ENCODE assay signal across 25 cellular contexts in the genomic region with DNA sequence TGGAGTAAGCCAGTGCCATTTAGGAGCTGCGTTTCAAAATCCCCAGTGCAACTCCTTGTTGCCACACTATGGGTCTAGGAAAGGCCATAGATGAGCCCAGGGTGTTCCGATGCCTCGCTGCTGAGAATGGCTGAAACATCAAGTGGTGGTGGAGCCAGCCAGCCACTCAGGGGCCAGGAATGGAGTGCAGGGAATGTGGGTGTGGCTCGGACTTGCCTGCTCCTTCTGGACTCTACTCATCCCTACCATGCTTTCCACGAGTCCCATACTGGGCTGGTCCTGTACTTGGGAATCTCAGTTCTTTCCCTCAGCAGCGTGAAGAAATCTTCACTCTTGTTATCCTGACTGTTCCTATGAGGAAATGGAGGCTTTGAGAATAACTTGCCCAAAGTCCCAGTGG.
"Had no signal": no experiment of that assay in that cellular context is flagged by ENCODE, and none has a peak within 500 bp of the region (broad histone marks: within the 10 kb centered on the region; RNA-seq: fewer than 3 reads in every experiment).

No MANE protein-coding gene starts in this region.

- H3K9me3 ChIP-seq: heart left ventricle, mucosa of descending colon, pancreas, suprapubic skin, thyroid gland, upper lobe of left lung, uterus had no signal

- FAIRE-seq: endothelial cell of umbilical vein had no signal

- DNase-seq: effector CD4-positive, alpha-beta T cell; endodermal cell; erythroblast; foreskin melanocyte; heart left ventricle; hippocampal formation; mammary epithelial cell; mucosa of descending colon; naive thymus-derived CD8-positive, alpha-beta T cell; nucleus accumbens; pancreas; right cardiac atrium; stimulated activated CD4-positive, alpha-beta T cell treated with anti-CD3 and anti-CD28 coated beads, Interleukin-2, amount 100 ng/mL, for 48 hours; stimulated activated CD8-positive, alpha-beta memory T cell treated with anti-CD3 and anti-CD28 coated beads, Interleukin-4, amount 100 ng/mL, for 48 hours; stimulated activated naive CD8-positive, alpha-beta T cell treated with anti-CD3 and anti-CD28 coated beads, Interleukin-15, Interleukin-2, amounts not matched to agents 100 U/mL and 50 U/mL, for 24 hours; thyroid gland; upper lobe of left lung; uterus had no signal

- H3K4me1 Mint-ChIP-seq: naive thymus-derived CD8-positive, alpha-beta T cell; stimulated activated effector memory CD8-positive, alpha-beta T cell treated with anti-CD3 and anti-CD28 coated beads, Interleukin-12 subunit alpha, Interleukin-12 subunit beta, amount 100 ng/mL, for 72 hours had no signal

- H3K4me1 ChIP-seq: heart left ventricle, pancreas, thyroid gland, upper lobe of left lung, uterus had no signal

- ATAC-seq: heart left ventricle; left lobe of liver; mucosa of descending colon; naive thymus-derived CD8-positive, alpha-beta T cell; pancreas; right cardiac atrium; stimulated activated effector memory CD8-positive, alpha-beta T cell treated with anti-CD3 and anti-CD28 coated beads, Interleukin-12 subunit alpha, Interleukin-12 subunit beta, amount 100 ng/mL, for 72 hours; stimulated activated naive CD8-positive, alpha-beta T cell treated with anti-CD3 and anti-CD28 coated beads, Interleukin-15, Interleukin-2, amounts not matched to agents 100 U/mL and 50 U/mL, for 24 hours had no signal

- H3K36me3 Mint-ChIP-seq: stimulated activated effector memory CD8-positive, alpha-beta T cell treated with anti-CD3 and anti-CD28 coated beads, Interleukin-12 subunit alpha, Interleukin-12 subunit beta, amount 100 ng/mL, for 72 hours had no signal

- H3K4me3 Mint-ChIP-seq: dendritic cell treated with granulocyte-macrophage colony-stimulating factor and Interleukin-4, amounts not matched to agents 40 ng/mL and 50 ng/mL, for 4 days; endodermal cell; naive thymus-derived CD8-positive, alpha-beta T cell; stimulated activated effector memory CD8-positive, alpha-beta T cell treated with anti-CD3 and anti-CD28 coated beads, Interleukin-12 subunit alpha, Interleukin-12 subunit beta, amount 100 ng/mL, for 72 hours had no signal

- H3K36me3 ChIP-seq: heart left ventricle, pancreas, suprapubic skin, thyroid gland, upper lobe of left lung, uterus had no signal

- H3K27ac ChIP-seq: heart left ventricle, pancreas, suprapubic skin, thyroid gland, upper lobe of left lung, uterus had no signal

- H3K4me3 ChIP-seq: heart left ventricle, mucosa of descending colon, pancreas, smooth muscle cell, suprapubic skin, thyroid gland, upper lobe of left lung, uterus had no signal

- H3K9me3 Mint-ChIP-seq: dendritic cell treated with granulocyte-macrophage colony-stimulating factor and Interleukin-4, amounts not matched to agents 40 ng/mL and 50 ng/mL, for 4 days; endodermal cell; stimulated activated effector memory CD8-positive, alpha-beta T cell treated with anti-CD3 and anti-CD28 coated beads, Interleukin-12 subunit alpha, Interleukin-12 subunit beta, amount 100 ng/mL, for 72 hours had no signal

- H3K27me3 ChIP-seq: pancreas, thyroid gland, upper lobe of left lung, uterus had no signal

- H3K27ac Mint-ChIP-seq: dendritic cell treated with granulocyte-macrophage colony-stimulating factor and Interleukin-4, amounts not matched to agents 40 ng/mL and 50 ng/mL, for 4 days; endodermal cell; naive thymus-derived CD8-positive, alpha-beta T cell; progenitor cell of endocrine pancreas; stimulated activated effector memory CD8-positive, alpha-beta T cell treated with anti-CD3 and anti-CD28 coated beads, Interleukin-12 subunit alpha, Interleukin-12 subunit beta, amount 100 ng/mL, for 72 hours had no signal

- H3K4me2 ChIP-seq: smooth muscle cell had no signal
